Comparison of ENCODE assay signal across 17 cellular contexts in genomic region chr3:52473031-52473430, GRCh38. TPM values are rescaled to one million over a fixed set of nuclear protein-coding genes. Genes with fewer than 3 reads are reported as not detected.
"Had no signal": no experiment of that assay in that cellular context is flagged by ENCODE, and none has a peak within 500 bp of the region (broad histone marks: within the 10 kb centered on the region; RNA-seq: fewer than 3 reads in every experiment).

No MANE protein-coding gene starts in this region.

- H3K4me1 Mint-ChIP-seq: activated B cell treated with CpG ODN at 0.5 μM for 24 hours; activated naive CD8-positive, alpha-beta T cell treated with anti-CD3 and anti-CD28 coated beads, Interleukin-2, amount 10 ng/mL, durations not matched to agents 7 days and 5 days had no signal

- H3K9me3 Mint-ChIP-seq: activated B cell treated with CpG ODN at 0.5 μM for 24 hours; activated CD4-positive, alpha-beta memory T cell treated with anti-CD3 and anti-CD28 coated beads for 36 hours; activated naive CD8-positive, alpha-beta T cell treated with anti-CD3 and anti-CD28 coated beads, Interleukin-2, amount 10 ng/mL, durations not matched to agents 7 days and 5 days; activated T-helper 2 cell treated with anti-CD3 and anti-CD28 coated beads, Interferon-gamma antibody, Interleukin-2, Interleukin-4, amounts not matched to agents 10 μg/mL and 5 μg/mL and 100 μg/mL, durations not matched to agents 14 hours and 24 hours and 36 hours; nephron had no signal

- H3K27ac ChIP-seq: upper lobe of right lung had no signal

- H3K27ac Mint-ChIP-seq: activated B cell treated with CpG ODN at 0.5 μM for 24 hours; activated CD4-positive, alpha-beta memory T cell treated with anti-CD3 and anti-CD28 coated beads for 36 hours; activated naive CD8-positive, alpha-beta T cell treated with anti-CD3 and anti-CD28 coated beads, Interleukin-2, amount 10 ng/mL, durations not matched to agents 7 days and 5 days; activated T-helper 2 cell treated with anti-CD3 and anti-CD28 coated beads, Interferon-gamma antibody, Interleukin-2, Interleukin-4, amounts not matched to agents 10 μg/mL and 5 μg/mL and 100 μg/mL, durations not matched to agents 14 hours and 24 hours and 36 hours; nephron had no signal

- H3K27me3 Mint-ChIP-seq: activated B cell treated with CpG ODN at 0.5 μM for 24 hours; activated CD4-positive, alpha-beta memory T cell treated with anti-CD3 and anti-CD28 coated beads for 36 hours; activated naive CD8-positive, alpha-beta T cell treated with anti-CD3 and anti-CD28 coated beads, Interleukin-2, amount 10 ng/mL, durations not matched to agents 7 days and 5 days had no signal

- H3K27me3 ChIP-seq: body of pancreas, stomach, upper lobe of right lung had no signal

- H3K9me3 ChIP-seq: body of pancreas, stomach, upper lobe of right lung had no signal

- ATAC-seq: body of pancreas, esophagus mucosa, upper lobe of right lung had no signal

- H3K4me3 Mint-ChIP-seq: activated B cell treated with CpG ODN at 0.5 μM for 24 hours; activated CD4-positive, alpha-beta memory T cell treated with anti-CD3 and anti-CD28 coated beads for 36 hours; activated naive CD8-positive, alpha-beta T cell treated with anti-CD3 and anti-CD28 coated beads, Interleukin-2, amount 10 ng/mL, durations not matched to agents 7 days and 5 days; nephron had no signal

- DNase-seq: activated B cell treated with CpG ODN at 0.5 μM for 24 hours; activated CD4-positive, alpha-beta memory T cell treated with anti-CD3 and anti-CD28 coated beads for 36 hours; activated CD4-positive, alpha-beta T cell treated with anti-CD3 and anti-CD28 coated beads for 4 hours; activated naive CD4-positive, alpha-beta T cell treated with Interleukin-2 at 50 U/mL for 16 hours; activated naive CD8-positive, alpha-beta T cell treated with anti-CD3 and anti-CD28 coated beads, Interleukin-2, amount 10 ng/mL, durations not matched to agents 7 days and 5 days; body of pancreas; caudate nucleus; nucleus accumbens; posterior cingulate gyrus; stomach; SW 1271; T-helper 2 cell had no signal

- H3K4me3 ChIP-seq: body of pancreas, lung, stomach, upper lobe of right lung had no signal

RNA-seq across cellular contexts. Expression of gene TNNC1, which starts 19.2 kb away (rescaled TPM):
- total RNA-seq: activated B cell treated with CpG ODN at 0.5 μM for 24 hours had no signal

RNA-seq across cellular contexts. Expression of gene SEMA3G, which starts 28.1 kb away (rescaled TPM):
- total RNA-seq: activated B cell treated with CpG ODN at 0.5 μM for 24 hours had no signal
